Comparison of ENCODE assay signal across 3 cellular contexts in the genomic region with DNA sequence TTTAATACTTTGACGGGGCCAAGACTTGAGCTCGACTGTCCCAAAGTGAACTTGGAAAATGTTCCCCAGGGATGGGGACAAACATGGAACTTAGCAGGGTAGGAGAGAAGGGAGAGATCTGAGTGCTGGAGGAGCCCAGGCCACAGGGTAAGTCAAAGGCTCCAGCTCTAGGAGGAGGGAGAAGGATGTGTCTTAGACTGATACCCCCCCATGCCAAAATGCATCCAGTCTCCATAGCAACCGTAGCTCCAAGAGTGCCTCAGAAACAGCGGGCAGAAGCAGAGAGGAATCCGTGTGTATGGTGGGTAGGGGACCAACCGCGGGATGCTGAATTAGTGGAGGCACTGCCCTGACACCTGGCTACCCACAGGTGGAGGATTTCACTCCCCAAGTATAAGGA.
TF ChIP-seq lines count a peak whose summit lies in the region.

No MANE protein-coding gene starts in this region.

TF ChIP-seq in HepG2, 621 proteins besides CTCF, POLR2A, EP300 and RAD21:
- TF ChIP-seq, protein P1, sequence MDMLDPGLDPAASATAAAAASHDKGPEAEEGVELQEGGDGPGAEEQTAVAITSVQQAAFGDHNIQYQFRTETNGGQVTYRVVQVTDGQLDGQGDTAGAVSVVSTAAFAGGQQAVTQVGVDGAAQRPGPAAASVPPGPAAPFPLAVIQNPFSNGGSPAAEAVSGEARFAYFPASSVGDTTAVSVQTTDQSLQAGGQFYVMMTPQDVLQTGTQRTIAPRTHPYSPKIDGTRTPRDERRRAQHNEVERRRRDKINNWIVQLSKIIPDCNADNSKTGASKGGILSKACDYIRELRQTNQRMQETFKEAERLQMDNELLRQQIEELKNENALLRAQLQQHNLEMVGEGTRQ (IDR thresholded peaks at IDR 0.05; ENCODE audit: low read depth, low read length) = no peak
- TF ChIP-seq, protein P1 (CRISPR knock-in tag; IDR thresholded peaks at IDR 0.05; ENCODE audit: borderline replicate concordance) = no peak
- TF ChIP-seq PCBP2 (optimal IDR thresholded peaks at IDR 0.05; ENCODE audit: low read depth, low read length, poor library complexity, severe bottlenecking) (no peak), EEA1 (CRISPR knock-in tag; IDR thresholded peaks at IDR 0.05; ENCODE audit: borderline replicate concordance) (no peak), ZFP37 (CRISPR knock-in tag; IDR thresholded peaks at IDR 0.05; ENCODE audit: borderline replicate concordance) (no peak), RBAK (CRISPR knock-in tag; IDR thresholded peaks at IDR 0.05) (no peak), FOXC1 (CRISPR knock-in tag; IDR thresholded peaks at IDR 0.05; ENCODE audit: borderline replicate concordance) (no peak), HHEX (CRISPR knock-in tag; IDR thresholded peaks at IDR 0.05) (no peak)
- TF ChIP-seq, protein P2, sequence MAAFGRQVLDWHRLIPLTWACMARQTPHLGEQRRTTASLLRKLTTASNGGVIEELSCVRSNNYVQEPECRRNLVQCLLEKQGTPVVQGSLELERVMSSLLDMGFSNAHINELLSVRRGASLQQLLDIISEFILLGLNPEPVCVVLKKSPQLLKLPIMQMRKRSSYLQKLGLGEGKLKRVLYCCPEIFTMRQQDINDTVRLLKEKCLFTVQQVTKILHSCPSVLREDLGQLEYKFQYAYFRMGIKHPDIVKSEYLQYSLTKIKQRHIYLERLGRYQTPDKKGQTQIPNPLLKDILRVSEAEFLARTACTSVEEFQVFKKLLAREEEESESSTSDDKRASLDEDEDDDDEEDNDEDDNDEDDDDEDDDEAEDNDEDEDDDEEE (CRISPR knock-in tag; IDR thresholded peaks at IDR 0.05) = no peak
- TF ChIP-seq, protein P3, sequence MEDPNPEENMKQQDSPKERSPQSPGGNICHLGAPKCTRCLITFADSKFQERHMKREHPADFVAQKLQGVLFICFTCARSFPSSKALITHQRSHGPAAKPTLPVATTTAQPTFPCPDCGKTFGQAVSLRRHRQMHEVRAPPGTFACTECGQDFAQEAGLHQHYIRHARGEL (CRISPR knock-in tag; IDR thresholded peaks at IDR 0.05) = no peak
- TF ChIP-seq, protein P4, sequence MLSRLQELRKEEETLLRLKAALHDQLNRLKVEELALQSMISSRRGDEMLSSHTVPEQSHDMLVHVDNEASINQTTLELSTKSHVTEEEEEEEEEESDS (CRISPR knock-in tag; IDR thresholded peaks at IDR 0.05; ENCODE audit: borderline replicate concordance) = no peak

TF ChIP-seq in WTC11, 78 proteins besides CTCF, POLR2A, EP300 and RAD21:
- no peak for TF ChIP-seq FOXK1 (CRISPR knock-in tag; IDR thresholded peaks at IDR 0.05)
- TF ChIP-seq ZNF671 (CRISPR knock-in tag; IDR thresholded peaks at IDR 0.05) = no peak
- TF ChIP-seq, protein P5, sequence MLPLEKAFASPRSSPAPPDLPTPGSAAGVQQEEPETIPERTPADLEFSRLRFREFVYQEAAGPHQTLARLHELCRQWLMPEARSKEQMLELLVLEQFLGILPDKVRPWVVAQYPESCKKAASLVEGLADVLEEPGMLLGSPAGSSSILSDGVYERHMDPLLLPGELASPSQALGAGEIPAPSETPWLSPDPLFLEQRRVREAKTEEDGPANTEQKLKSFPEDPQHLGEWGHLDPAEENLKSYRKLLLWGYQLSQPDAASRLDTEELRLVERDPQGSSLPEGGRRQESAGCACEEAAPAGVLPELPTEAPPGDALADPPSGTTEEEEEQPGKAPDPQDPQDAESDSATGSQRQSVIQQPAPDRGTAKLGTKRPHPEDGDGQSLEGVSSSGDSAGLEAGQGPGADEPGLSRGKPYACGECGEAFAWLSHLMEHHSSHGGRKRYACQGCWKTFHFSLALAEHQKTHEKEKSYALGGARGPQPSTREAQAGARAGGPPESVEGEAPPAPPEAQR (CRISPR knock-in tag; IDR thresholded peaks at IDR 0.05) = no peak
- no peak for TF ChIP-seq ZNF121 (CRISPR knock-in tag; IDR thresholded peaks at IDR 0.05)
- TF ChIP-seq ZNF138 (CRISPR knock-in tag; conservative IDR thresholded peaks at IDR 0.05) = no peak
- TF ChIP-seq ATF1 (CRISPR knock-in tag; IDR thresholded peaks at IDR 0.05) = no peak
- TF ChIP-seq, protein P6, sequence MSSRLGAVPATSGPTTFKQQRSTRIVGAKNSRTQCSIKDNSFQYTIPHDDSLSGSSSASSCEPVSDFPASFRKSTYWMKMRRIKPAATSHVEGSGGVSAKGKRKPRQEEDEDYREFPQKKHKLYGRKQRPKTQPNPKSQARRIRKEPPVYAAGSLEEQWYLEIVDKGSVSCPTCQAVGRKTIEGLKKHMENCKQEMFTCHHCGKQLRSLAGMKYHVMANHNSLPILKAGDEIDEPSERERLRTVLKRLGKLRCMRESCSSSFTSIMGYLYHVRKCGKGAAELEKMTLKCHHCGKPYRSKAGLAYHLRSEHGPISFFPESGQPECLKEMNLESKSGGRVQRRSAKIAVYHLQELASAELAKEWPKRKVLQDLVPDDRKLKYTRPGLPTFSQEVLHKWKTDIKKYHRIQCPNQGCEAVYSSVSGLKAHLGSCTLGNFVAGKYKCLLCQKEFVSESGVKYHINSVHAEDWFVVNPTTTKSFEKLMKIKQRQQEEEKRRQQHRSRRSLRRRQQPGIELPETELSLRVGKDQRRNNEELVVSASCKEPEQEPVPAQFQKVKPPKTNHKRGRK (CRISPR knock-in tag; IDR thresholded peaks at IDR 0.05; ENCODE audit: borderline replicate concordance) = no peak
- TF ChIP-seq TEAD4 (CRISPR knock-in tag; IDR thresholded peaks at IDR 0.05) = no peak

TF ChIP-seq in HEK293T, 16 proteins besides CTCF, POLR2A, EP300 and RAD21:
- TF ChIP-seq FOXA1 (IDR thresholded peaks at IDR 0.05) (no peak), CTBP1 (IDR thresholded peaks at IDR 0.05; ENCODE audit: borderline replicate concordance) (no peak), ZNF384 (IDR thresholded peaks at IDR 0.05) (no peak), FOXM1 (IDR thresholded peaks at IDR 0.05; ENCODE audit: borderline replicate concordance) (no peak), FOXK2 (IDR thresholded peaks at IDR 0.05) (no peak), LEF1 (IDR thresholded peaks at IDR 0.05; ENCODE audit: borderline replicate concordance) (no peak), L3MBTL2 (conservative IDR thresholded peaks at IDR 0.05) (no peak), ELF4 (IDR thresholded peaks at IDR 0.05) (no peak), HDGF (IDR thresholded peaks at IDR 0.05; ENCODE audit: borderline replicate concordance) (no peak), BHLHE40 (IDR thresholded peaks at IDR 0.05; ENCODE audit: borderline replicate concordance) (no peak), TARDBP (IDR thresholded peaks at IDR 0.05) (no peak), SP1 (IDR thresholded peaks at IDR 0.05) (no peak), ARNT (IDR thresholded peaks at IDR 0.05) (no peak), NFRKB (IDR thresholded peaks at IDR 0.05) (no peak), SUZ12 (IDR thresholded peaks at IDR 0.05) (no peak)
- TF ChIP-seq, protein P7, sequence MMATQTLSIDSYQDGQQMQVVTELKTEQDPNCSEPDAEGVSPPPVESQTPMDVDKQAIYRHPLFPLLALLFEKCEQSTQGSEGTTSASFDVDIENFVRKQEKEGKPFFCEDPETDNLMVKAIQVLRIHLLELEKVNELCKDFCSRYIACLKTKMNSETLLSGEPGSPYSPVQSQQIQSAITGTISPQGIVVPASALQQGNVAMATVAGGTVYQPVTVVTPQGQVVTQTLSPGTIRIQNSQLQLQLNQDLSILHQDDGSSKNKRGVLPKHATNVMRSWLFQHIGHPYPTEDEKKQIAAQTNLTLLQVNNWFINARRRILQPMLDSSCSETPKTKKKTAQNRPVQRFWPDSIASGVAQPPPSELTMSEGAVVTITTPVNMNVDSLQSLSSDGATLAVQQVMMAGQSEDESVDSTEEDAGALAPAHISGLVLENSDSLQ (IDR thresholded peaks at IDR 0.05) = no peak
